In genomic region chr17:80961516-80961915, GRCh38 we compare ENCODE assay signal across 17 cellular contexts. TPM values are rescaled to one million over a fixed set of nuclear protein-coding genes. Genes with fewer than 3 reads are reported as not detected.
A peak's percentile ranks its signal among the peaks of the same experiment; 100 is the strongest.
DNase-seq lines count a peak whose midpoint lies in the region; ATAC-seq and TF ChIP-seq lines count a peak whose summit lies in the region.
"Had no signal": no experiment of that assay in that cellular context is flagged by ENCODE, and none has a peak within 500 bp of the region (broad histone marks: within the 10 kb centered on the region; RNA-seq: fewer than 3 reads in every experiment).

No MANE protein-coding gene starts in this region.

- peak in 1 of 3 donors; percentile 72 for DNase-seq in right cardiac atrium
- no peak for DNase-seq in Right ventricle myocardium inferior (ENCODE audit: missing footprints)
- DNase-seq in astrocyte of the cerebellum (ENCODE audit: low read depth), result no peak
- no peak for DNase-seq in neuronal stem cell (ENCODE audit: low spot score)
- no peak for DNase-seq in HuH-7.5 (ENCODE audit: low spot score)
- DNase-seq in stimulated activated naive CD8-positive, alpha-beta T cell treated with anti-CD3 and anti-CD28 coated beads, Interleukin-15, Interleukin-2, amounts not matched to agents 100 U/mL and 50 U/mL, for 24 hours, result no peak
- DNase-seq: activated naive CD8-positive, alpha-beta T cell treated with anti-CD3 and anti-CD28 coated beads, Interleukin-2, amount 10 ng/mL, durations not matched to agents 7 days and 5 days; activated T-cell treated with anti-CD3 and anti-CD28 coated beads, Interleukin-2, amount 50 U/mL, for 24 hours; effector CD4-positive, alpha-beta T cell; hypothalamus; left cardiac atrium; MG63 had no signal

- no peak overlapping the region for H3K9ac ChIP-seq in neuronal stem cell (ENCODE audit: low read depth, low read length, poor library complexity)

- no peak overlapping the region for H3K4me2 ChIP-seq in neuronal stem cell (ENCODE audit: insufficient read depth, low read length, poor library complexity, severe bottlenecking)
- H3K4me2 ChIP-seq: GM23338 had no signal

- H2BK5ac ChIP-seq in neuronal stem cell (ENCODE audit: low read length), result no peak overlapping the region

- H3K27me3 ChIP-seq in right cardiac atrium (ENCODE audit: control insufficient read depth, insufficient read depth) (no peaks in the 10 kb centered on the region), neuronal stem cell (ENCODE audit: control insufficient read depth in 3 of 3, insufficient read depth in 3 of 3, low read depth in 1 of 3, low read length in 3 of 3) (no peaks in the 10 kb centered on the region)
- H3K27me3 ChIP-seq: cardiac muscle cell, MG63 had no signal

- no peak overlapping the region for H3K14ac ChIP-seq in neuronal stem cell (ENCODE audit: low read length)

- no peak overlapping the region for H4K8ac ChIP-seq in neuronal stem cell (ENCODE audit: low read depth, low read length)

- H3K18ac ChIP-seq in neuronal stem cell (ENCODE audit: low read length), result peak overlapping the region; percentile 17

- H3K36me3 ChIP-seq in neuronal stem cell (replicated peaks in 1 of 2; ENCODE audit: control insufficient read depth in 2 of 2, insufficient read depth in 2 of 2, low read length in 2 of 2), result peaks cover 6 to 7% of the 10 kb centered on the region in 2 donors
- H3K36me3 ChIP-seq: cardiac muscle cell had no signal

- peak overlapping the region; percentile 19 for H3K27ac ChIP-seq in right cardiac atrium (ENCODE audit: low read length)
- H3K27ac ChIP-seq in neuronal stem cell (replicated peaks; ENCODE audit: low read length), result no peak overlapping the region
- H3K27ac ChIP-seq: cardiac muscle cell had no signal

- no peak overlapping the region for H3K4ac ChIP-seq in neuronal stem cell (ENCODE audit: low read length)

- no peak overlapping the region for H2BK15ac ChIP-seq in neuronal stem cell (ENCODE audit: low read length)

- peak; percentile 4 for TF ChIP-seq CTCF in astrocyte of the cerebellum (IDR thresholded peaks at IDR 0.05; ENCODE audit: low read depth, low read length, missing control alignments)

- no peak overlapping the region for H2BK12ac ChIP-seq in neuronal stem cell (ENCODE audit: low read length)

- peaks cover 7% of the 10 kb centered on the region for H3K79me1 ChIP-seq in neuronal stem cell (ENCODE audit: low read depth, low read length)

- H3K4me3 ChIP-seq in right cardiac atrium (ENCODE audit: low read length), result no peak overlapping the region
- no peak overlapping the region for H3K4me3 ChIP-seq in astrocyte of the cerebellum (ENCODE audit: low read depth, low read length)
- H3K4me3 ChIP-seq in neuronal stem cell (ENCODE audit: low read length in 2 of 2), result no peak overlapping the region
- H3K4me3 ChIP-seq: cardiac muscle cell, GM23338, MG63 had no signal

- no peak overlapping the region for H2AK5ac ChIP-seq in neuronal stem cell (ENCODE audit: low read depth, low read length)

- in situ Hi-C loops in astrocyte of the cerebellum (cut with HindIII; ENCODE audit: low sequenced_read_pairs), result loop anchor here (25.0 kb wide), 1 partner anchor 524 kb away; no protein-coding TSS in a partner anchor

- no peak overlapping the region for H4K91ac ChIP-seq in neuronal stem cell (ENCODE audit: low read depth, low read length, poor library complexity)

- H3K4me1 ChIP-seq in right cardiac atrium (ENCODE audit: control insufficient read depth, insufficient read depth, low read length), result peaks cover 11% of the 10 kb centered on the region
- H3K4me1 ChIP-seq in neuronal stem cell (ENCODE audit: control insufficient read depth in 2 of 2, insufficient read depth in 1 of 2, low read depth in 1 of 2, low read length in 2 of 2), result peaks cover 4 to 29% of the 10 kb centered on the region in 2 donors

- H3K9me3 ChIP-seq in right cardiac atrium (ENCODE audit: control insufficient read depth, low read length), result no peaks in the 10 kb centered on the region
- H3K9me3 ChIP-seq in neuronal stem cell (replicated peaks in 1 of 2; ENCODE audit: control insufficient read depth in 2 of 2, insufficient read depth in 1 of 2, low read depth in 1 of 2, low read length in 2 of 2), result no peaks in the 10 kb centered on the region
- H3K9me3 ChIP-seq: MG63 had no signal

- no peak overlapping the region for H2BK120ac ChIP-seq in neuronal stem cell (ENCODE audit: low read depth, low read length)

- intact Hi-C loops in right cardiac atrium (cut with DNase I) (loop anchor here in 3 of 4 donors (5.0 to 10.0 kb wide), 2 partner anchors 87 to 89 kb away; no protein-coding TSS in a partner anchor), Right ventricle myocardium inferior (cut with DNase I) (no loop called here)

- no peak overlapping the region for H2AFZ ChIP-seq in neuronal stem cell (ENCODE audit: low read length)
- H2AFZ ChIP-seq: GM23338 had no signal

- H3K23ac ChIP-seq in neuronal stem cell (ENCODE audit: low read depth, low read length, poor library complexity), result no peak overlapping the region

- WGBS in right cardiac atrium, result 79% methylated on average over 12 of the region's 12 CpGs
- WGBS in neuronal stem cell (ENCODE audit: extremely low coverage in 2 of 2, insufficient read length in 2 of 2, insufficient replicate concordance in 1 of 2), 2 donors, result no CpG with 5 or more reads among the region's 12 CpGs

- ATAC-seq in right cardiac atrium (no peak), Right ventricle myocardium inferior (no peak), HG03025 (IDR thresholded peaks at IDR 0.05; ENCODE audit: low FRiP score, unreplicated experiment) (no peak), HG03039 (IDR thresholded peaks at IDR 0.05; ENCODE audit: unreplicated experiment) (no peak)
- no peak for ATAC-seq in stimulated activated naive CD8-positive, alpha-beta T cell treated with anti-CD3 and anti-CD28 coated beads, Interleukin-15, Interleukin-2, amounts not matched to agents 100 U/mL and 50 U/mL, for 24 hours
- ATAC-seq: GM23338; left cardiac atrium; stimulated activated memory B cell treated with anti-CD40 and anti-IgM and Interleukin-4, amounts not matched to agents 10 μg/mL and 1 μg/mL and 100 μg/mL, for 72 hours had no signal

RNA-seq across cellular contexts. Expression of gene CHMP6, which starts 30.1 kb away (rescaled TPM):
- total RNA-seq in right cardiac atrium (10 to 100 TPM; 18.4 to 22.5 (median 19.7) TPM), Right ventricle myocardium inferior (19.0 TPM)
- polyA plus RNA-seq in right cardiac atrium, result 24.6 TPM
- 14.3 TPM for polyA plus RNA-seq in neuronal stem cell (2013, experiment 1 of 2)
- polyA plus RNA-seq in neuronal stem cell (2013, experiment 2 of 2), result 13.1 TPM
